Comparison of ENCODE assay signal across 8 cellular contexts in genomic region chr4:109433281-109434006, GRCh38. TPM values are rescaled to one million over a fixed set of nuclear protein-coding genes. Genes with fewer than 3 reads are reported as not detected.
A peak's percentile ranks its signal among the peaks of the same experiment; 100 is the strongest.
DNase-seq lines count a peak whose midpoint lies in the region; ATAC-seq, FAIRE-seq and TF ChIP-seq lines count a peak whose summit lies in the region.

TSS of gene SEC24B (plus strand) at chr4:109433815. CDS start at chr4:109433870, 55 bp downstream.

- peak within 1 kb of the TSS; percentile 56 for H3K27ac ChIP-seq in ACC112 (ENCODE audit: low read depth, low read length)
- peak within 1 kb of the TSS; percentile 90 for H3K27ac ChIP-seq in caudate nucleus (ENCODE audit: low read depth, low read length)
- H3K27ac ChIP-seq in keratinocyte (ENCODE audit: control insufficient read depth, insufficient read depth, low read length), result peak within 1 kb of the TSS; percentile 87

- H3K4me3 ChIP-seq in ACC112 (ENCODE audit: low read depth, low read length) (peak within 1 kb of the TSS; percentile 100), keratinocyte (ENCODE audit: control insufficient read depth in 2 of 3, extremely low read depth in 1 of 3, insufficient read depth in 2 of 3, low read depth in 1 of 3, low read length in 3 of 3) (peak within 1 kb of the TSS; percentile 65 to 92 (median 74))

- CTCF ChIA-PET in activated B cell treated with CpG ODN at 0.5 μM for 24 hours (lab: Charles Lee), result interaction anchor here (0.6 to 2.0 kb wide), 20 partner anchors 8 to 547 kb away, joined by 3 to 9 read pairs (median 4); partner anchors contain the start of genes CASP6 and MCUB

- dilution Hi-C loops in keratinocyte (cut with MboI; ENCODE audit: extremely low pct_ligation_motif_present, low sequenced_read_pairs), result loop anchor here (25.0 kb wide), 1 partner anchor 554 kb away; no protein-coding TSS in a partner anchor

- H3K9me3 Mint-ChIP-seq in activated B cell treated with CpG ODN at 0.5 μM for 24 hours, result no peaks in the 10 kb centered on the region

- H3K79me2 ChIP-seq in ACC112 (ENCODE audit: control insufficient read depth, insufficient read depth, low read length, unreplicated experiment) (peaks cover 72% of the 10 kb centered on the region), keratinocyte (ENCODE audit: control insufficient read depth, insufficient read depth, low read length) (peaks cover 62% of the 10 kb centered on the region)

- H3K36me3 ChIP-seq in ACC112 (ENCODE audit: insufficient read depth, low read length) (0 out of 2 replicates have a peak, but pooled peaks cover 5% of the 10 kb centered on the region), keratinocyte (ENCODE audit: control insufficient read depth in 2 of 2, extremely low read depth in 1 of 2, insufficient read depth in 2 of 2, low read length in 2 of 2) (no peaks in the 10 kb centered on the region)

- H3K4me1 ChIP-seq in ACC112 (ENCODE audit: control insufficient read depth, insufficient read depth, low read length, unreplicated experiment) (peaks cover 31% of the 10 kb centered on the region), keratinocyte (ENCODE audit: control insufficient read depth, extremely low read depth, insufficient read depth, low read length) (peaks cover 28% of the 10 kb centered on the region)

- DNase-seq in NCI-H2171 (lab: John Stamatoyannopoulos, UW) (peak; percentile 51), activated B cell treated with CpG ODN at 0.5 μM for 24 hours (peak; percentile 91), caudate nucleus (lab: John Stamatoyannopoulos, UW) (peak in 60 of 61 donors; percentile 23 to 95 (median 79)), keratinocyte (ENCODE audit: low read depth, low spot score) (no peak)
- DNase-seq in stimulated activated CD4-positive, alpha-beta T cell treated with anti-CD3 and anti-CD28 coated beads, Interleukin-15, amount 100 ng/mL, for 24 hours, result peak; percentile 93

- H3K9me1 ChIP-seq in keratinocyte (ENCODE audit: control insufficient read depth, extremely low read depth, insufficient read depth, low read length), result no peaks in the 10 kb centered on the region

- H3K9ac ChIP-seq in keratinocyte (ENCODE audit: control insufficient read depth, extremely low read depth, insufficient read depth, low read length), result peak within 1 kb of the TSS; percentile 94

- H3K4me1 Mint-ChIP-seq in activated B cell treated with CpG ODN at 0.5 μM for 24 hours, result peaks cover 46% of the 10 kb centered on the region

- H4K20me1 ChIP-seq in keratinocyte (ENCODE audit: control insufficient read depth, extremely low read depth, insufficient read depth, low read length), result peaks cover 16% of the 10 kb centered on the region

- H2AFZ ChIP-seq in ACC112 (ENCODE audit: low read length, unreplicated experiment), result peak within 1 kb of the TSS; percentile 58
- H2AFZ ChIP-seq in keratinocyte (ENCODE audit: control insufficient read depth, low read length), result peak within 1 kb of the TSS; percentile 91

- H3K27me3 ChIP-seq in ACC112 (ENCODE audit: insufficient read depth, low read length), result no peaks in the 10 kb centered on the region
- H3K27me3 ChIP-seq in keratinocyte (ENCODE audit: control insufficient read depth, extremely low read depth, insufficient read depth, low read length), result no peaks in the 10 kb centered on the region

- peak within 1 kb of the TSS; percentile 96 for H3K4me2 ChIP-seq in keratinocyte (ENCODE audit: control insufficient read depth, extremely low read depth, insufficient read depth, low read depth, low read length)

- H3K27me3 Mint-ChIP-seq in activated B cell treated with CpG ODN at 0.5 μM for 24 hours, result no peaks in the 10 kb centered on the region

- intact Hi-C loops in activated B cell treated with CpG ODN at 0.5 μM for 24 hours (cut with micrococcal nuclease), result loop anchor here (1.0 to 5.0 kb wide), 11 partner anchors 11 to 1501 kb away; partner anchors contain the start of genes CASP6, CYP2U1, GAR1 and PLA2G12A

- FAIRE-seq in keratinocyte (lab: Jason Lieb, UNC), result no peak

- H3K27ac Mint-ChIP-seq in activated B cell treated with CpG ODN at 0.5 μM for 24 hours, result peak within 1 kb of the TSS; percentile 79

- TF ChIP-seq CTCF in activated B cell treated with CpG ODN at 0.5 μM for 24 hours (IDR thresholded peaks at IDR 0.05) (no peak), keratinocyte (optimal IDR thresholded peaks at IDR 0.05 in 1 of 3, IDR thresholded peaks at IDR 0.05 in 1 of 3, conservative IDR thresholded peaks at IDR 0.05 in 1 of 3; ENCODE audit: extremely low read depth in 1 of 3, insufficient read depth in 2 of 3, low read length in 3 of 3) (peak in 2 of 3 experiments; percentile 58 to 81)

- H3K9me3 ChIP-seq in keratinocyte (ENCODE audit: control insufficient read depth, low read depth, low read length), result no peaks in the 10 kb centered on the region

- POLR2A ChIA-PET in activated B cell treated with CpG ODN at 0.5 μM for 24 hours (lab: Charles Lee), result interaction anchor here (0.6 to 3.7 kb wide), 11 partner anchors 9 to 389 kb away, joined by 3 to 41 read pairs (median 7); partner anchors contain the start of genes CASP6, GAR1, MCUB and PLA2G12A

- peak within 1 kb of the TSS; percentile 86 for H3K4me3 Mint-ChIP-seq in activated B cell treated with CpG ODN at 0.5 μM for 24 hours

- H3K36me3 Mint-ChIP-seq in activated B cell treated with CpG ODN at 0.5 μM for 24 hours (ENCODE audit: low read depth), result peaks cover 5% of the 10 kb centered on the region

- ATAC-seq in GM18858 (IDR thresholded peaks at IDR 0.05; ENCODE audit: unreplicated experiment) (peak; percentile 88), HG03066 (IDR thresholded peaks at IDR 0.05; ENCODE audit: low read depth, unreplicated experiment) (peak; percentile 90), activated B cell treated with CpG ODN at 0.5 μM for 24 hours (ENCODE audit: low read depth) (peak; percentile 91)

RNA-seq across cellular contexts. Expression of gene SEC24B, which starts in this region (rescaled TPM):
- 32.0 and 36.1 TPM in 2 replicates for total RNA-seq in activated B cell treated with CpG ODN at 0.5 μM for 24 hours
- 47.6 to 53.4 TPM (median 50.9 TPM) in 3 replicates for polyA plus RNA-seq in keratinocyte
- polyA plus RNA-seq in keratinocyte (2011; ENCODE audit: low read depth), result 10.0 TPM
- 29.0 and 60.9 TPM in 2 replicates for polyA plus RNA-seq in keratinocyte (2011; cell fraction: cytosol; rRNA removed)
- 74.7 and 82.3 TPM in 2 replicates for polyA plus RNA-seq in keratinocyte (2011; cell fraction: nucleus; rRNA removed)
- 21.7 and 23.2 TPM in 2 replicates for polyA plus RNA-seq in keratinocyte (2012; ENCODE audit: low replicate concordance)
- 61.7 to 135 TPM (median 131 TPM) in 3 replicates for polyA minus RNA-seq in keratinocyte
- 33.8 TPM for polyA minus RNA-seq in keratinocyte (2011; cell fraction: cytosol; rRNA and poly(A)+ RNA removed)
- polyA minus RNA-seq in keratinocyte (2011; cell fraction: nucleus; rRNA and poly(A)+ RNA removed), result 62.5 and 97.5 TPM in 2 replicates
